ENCODE assay signal across 22 cellular contexts in genomic region chr6:101259446-101259845, GRCh38.
DNase-seq lines count a peak whose midpoint lies in the region; ATAC-seq, FAIRE-seq and TF ChIP-seq lines count a peak whose summit lies in the region.
"Had no signal": no experiment of that assay in that cellular context is flagged by ENCODE, and none has a peak within 500 bp of the region (broad histone marks: within the 10 kb centered on the region; RNA-seq: fewer than 3 reads in every experiment).

No MANE protein-coding gene starts in this region.

- H3K27ac ChIP-seq in mammary epithelial cell (ENCODE audit: insufficient read depth, low read depth, low read length) = no peak overlapping the region
- H3K27ac ChIP-seq: 22Rv1, A549, C4-2B had no signal

- WGBS in mammary epithelial cell (ENCODE audit: low coverage, missing lambda C conversion rate) = 71% methylated on average over 5 of the region's 5 CpGs

- intact Hi-C loops in MCF 10A (cut with micrococcal nuclease) (no loop called here), mammary epithelial cell (cut with micrococcal nuclease) (no loop called here), Caco-2 (cut with micrococcal nuclease; ENCODE audit: unreplicated experiment) (no loop called here)

- H3K4me2 ChIP-seq in mammary epithelial cell (ENCODE audit: insufficient read depth, low read depth, low read length) = no peak overlapping the region
- H3K4me2 ChIP-seq: A549, GM23338 had no signal

- no peak overlapping the region for H3K9ac ChIP-seq in mammary epithelial cell (ENCODE audit: insufficient read depth, low read length)

- H3K4me1 Mint-ChIP-seq in MCF 10A (ENCODE audit: insufficient read depth, unreplicated experiment) (peaks cover 5% of the 10 kb centered on the region), Caco-2 (ENCODE audit: low read depth, unreplicated experiment) (no peaks in the 10 kb centered on the region)
- H3K4me1 Mint-ChIP-seq in activated naive CD4-positive, alpha-beta T cell treated with anti-CD3 and anti-CD28 coated beads, Interleukin-2, amount 10 ng/mL, durations not matched to agents 7 days and 5 days = no peaks in the 10 kb centered on the region
- H3K4me1 Mint-ChIP-seq: GM23338 had no signal

- H3K27me3 Mint-ChIP-seq in MCF 10A (ENCODE audit: insufficient read depth, unreplicated experiment) (no peaks in the 10 kb centered on the region), Caco-2 (ENCODE audit: insufficient read depth, unreplicated experiment) (no peaks in the 10 kb centered on the region)
- no peaks in the 10 kb centered on the region for H3K27me3 Mint-ChIP-seq in activated naive CD4-positive, alpha-beta T cell treated with anti-CD3 and anti-CD28 coated beads, Interleukin-2, amount 10 ng/mL, durations not matched to agents 7 days and 5 days
- H3K27me3 Mint-ChIP-seq: CD4-positive, alpha-beta T cell had no signal

- POLR2A ChIA-PET in MCF 10A (lab: Yijun Ruan, JAX) (no interaction called here), Caco-2 (lab: Charles Lee) (no interaction called here)

- CTCF ChIA-PET in MCF 10A (lab: Yijun Ruan, JAX) (no interaction called here), mammary epithelial cell (lab: Charles Lee; ENCODE audit: low non-redundant PET) (no interaction called here), Caco-2 (lab: Charles Lee) (no interaction called here)
- CTCF ChIA-PET in activated naive CD4-positive, alpha-beta T cell treated with anti-CD3 and anti-CD28 coated beads, Interleukin-2, amount 10 ng/mL, durations not matched to agents 7 days and 5 days (lab: Charles Lee) = no interaction called here

- FAIRE-seq in urothelium cell line (lab: Jason Lieb, UNC) = no peak
- FAIRE-seq: A549, G401.6, GM12892, GM18507, H54 had no signal

- no peaks in the 10 kb centered on the region for H4K20me1 ChIP-seq in mammary epithelial cell (ENCODE audit: insufficient read depth, low read length)

- no peak overlapping the region for H3K4me3 Mint-ChIP-seq in MCF 10A (ENCODE audit: unreplicated experiment)
- H3K4me3 Mint-ChIP-seq in activated naive CD4-positive, alpha-beta T cell treated with anti-CD3 and anti-CD28 coated beads, Interleukin-2, amount 10 ng/mL, durations not matched to agents 7 days and 5 days = no peak overlapping the region
- no peak overlapping the region for H3K4me3 Mint-ChIP-seq in Caco-2 (ENCODE audit: unreplicated experiment)
- H3K4me3 Mint-ChIP-seq: CD4-positive, alpha-beta T cell; GM23338; HFFc6 had no signal

- no peaks in the 10 kb centered on the region for H3K79me2 ChIP-seq in mammary epithelial cell (ENCODE audit: insufficient read depth, low read length)

- H3K4me1 ChIP-seq in mammary epithelial cell (ENCODE audit: insufficient read depth, low read length) (no peaks in the 10 kb centered on the region), Caco-2 (no peaks in the 10 kb centered on the region)
- H3K4me1 ChIP-seq: A549 had no signal

- H3K27ac Mint-ChIP-seq in MCF 10A (ENCODE audit: low read depth, unreplicated experiment) (no peak overlapping the region), Caco-2 (ENCODE audit: unreplicated experiment) (no peak overlapping the region)
- no peak overlapping the region for H3K27ac Mint-ChIP-seq in activated naive CD4-positive, alpha-beta T cell treated with anti-CD3 and anti-CD28 coated beads, Interleukin-2, amount 10 ng/mL, durations not matched to agents 7 days and 5 days
- H3K27ac Mint-ChIP-seq: CD4-positive, alpha-beta T cell; GM23338; HFFc6 had no signal

- BruUV-seq in MCF 10A (replicated peaks; lab: Mats Ljungman, UMichigan) (no TSS peak), mammary epithelial cell (replicated peaks; lab: Mats Ljungman, UMichigan) (no TSS peak), Caco-2 (replicated peaks; lab: Mats Ljungman, UMichigan) (no TSS peak)

- dilution Hi-C loops in mammary epithelial cell (cut with HindIII; ENCODE audit: low sequenced_read_pairs) = no loop called here

- H3K9me3 Mint-ChIP-seq in MCF 10A (ENCODE audit: unreplicated experiment) = peaks cover 20% of the 10 kb centered on the region
- H3K9me3 Mint-ChIP-seq in activated naive CD4-positive, alpha-beta T cell treated with anti-CD3 and anti-CD28 coated beads, Interleukin-2, amount 10 ng/mL, durations not matched to agents 7 days and 5 days = peaks cover 11% of the 10 kb centered on the region
- H3K9me3 Mint-ChIP-seq in Caco-2 (ENCODE audit: unreplicated experiment) = peaks cover 10% of the 10 kb centered on the region

- DNase-seq in MCF 10A (ENCODE audit: unreplicated experiment) = peak; percentile 1
- no peak for DNase-seq in mammary epithelial cell
- peak; percentile 1 for DNase-seq in M059J (ENCODE audit: low read depth)
- DNase-seq in epithelial cell of esophagus (ENCODE audit: low read depth) = peak; percentile 29
- DNase-seq in urothelium cell line (ENCODE audit: low spot score) = peak; percentile 0
- DNase-seq in activated naive CD4-positive, alpha-beta T cell treated with anti-CD3 and anti-CD28 coated beads, Interleukin-2, amount 10 ng/mL, durations not matched to agents 7 days and 5 days = no peak
- DNase-seq in Caco-2 = no peak
- DNase-seq: AML-193; CD4-positive, alpha-beta T cell; DMS153; DMS79; HFFc6 had no signal

- no peak for TF ChIP-seq CTCF in MCF 10A (IDR thresholded peaks at IDR 0.05; ENCODE audit: unreplicated experiment)
- no peak for TF ChIP-seq CTCF in mammary epithelial cell (conservative IDR thresholded peaks at IDR 0.05 in 1 of 2, IDR thresholded peaks at IDR 0.05 in 1 of 2; ENCODE audit: extremely low read depth in 1 of 2, insufficient read depth in 1 of 2, low read depth in 1 of 2, low read length in 2 of 2)
- no peak for TF ChIP-seq CTCF in epithelial cell of esophagus (IDR thresholded peaks at IDR 0.05; ENCODE audit: insufficient read depth, low read depth, low read length, missing control alignments)
- no peak for TF ChIP-seq CTCF in Caco-2 (IDR thresholded peaks at IDR 0.05; ENCODE audit: insufficient read depth in 1 of 2, low read depth in 1 of 2, low read length in 1 of 2, severe bottlenecking in 1 of 2, unreplicated experiment in 1 of 2)

- no peaks in the 10 kb centered on the region for H3K36me3 Mint-ChIP-seq in MCF 10A (ENCODE audit: insufficient read depth, unreplicated experiment)
- no peaks in the 10 kb centered on the region for H3K36me3 Mint-ChIP-seq in activated naive CD4-positive, alpha-beta T cell treated with anti-CD3 and anti-CD28 coated beads, Interleukin-2, amount 10 ng/mL, durations not matched to agents 7 days and 5 days
- H3K36me3 Mint-ChIP-seq in Caco-2 (ENCODE audit: insufficient read depth, unreplicated experiment) = no peaks in the 10 kb centered on the region

- ATAC-seq in GM18520 (IDR thresholded peaks at IDR 0.05; ENCODE audit: unreplicated experiment) = no peak
- ATAC-seq: A549, GM23338, HCT116 had no signal

- H3K4me3 ChIP-seq in mammary epithelial cell (replicated peaks in 1 of 3; ENCODE audit: insufficient read depth in 1 of 3, low read depth in 2 of 3, low read length in 3 of 3) = no peak overlapping the region
- no peak overlapping the region for H3K4me3 ChIP-seq in epithelial cell of esophagus (ENCODE audit: low read length)
- no peak overlapping the region for H3K4me3 ChIP-seq in Caco-2 (ENCODE audit: low read depth, low read length)
- H3K4me3 ChIP-seq: A549, GM23338 had no signal

- no peak overlapping the region for H2AFZ ChIP-seq in mammary epithelial cell (ENCODE audit: low read depth, low read length)
- H2AFZ ChIP-seq: GM23338 had no signal

- H3K36me3 ChIP-seq in mammary epithelial cell (ENCODE audit: insufficient read depth, low read length) (no peaks in the 10 kb centered on the region), Caco-2 (ENCODE audit: control insufficient read depth, insufficient read depth, low read length) (no peaks in the 10 kb centered on the region)

- H3K27me3 ChIP-seq in mammary epithelial cell (ENCODE audit: insufficient read depth, low read length) (no peaks in the 10 kb centered on the region), Caco-2 (replicated peaks; ENCODE audit: control insufficient read depth, insufficient read depth, low read length) (no peaks in the 10 kb centered on the region)

- H3K9me3 ChIP-seq in mammary epithelial cell (replicated peaks; ENCODE audit: insufficient read depth, low read length) = no peaks in the 10 kb centered on the region
- H3K9me3 ChIP-seq in Caco-2 = no peaks in the 10 kb centered on the region
- H3K9me3 ChIP-seq: A549 had no signal

- in situ Hi-C loops in mammary epithelial cell (cut with MboI; ENCODE audit: low sequenced_read_pairs in 2 of 2) = no loop called here

Comparison
In these comparisons a context has a peak if more than half of its experiments do, and no peak if none do; other contexts are left out.
1. DNase-seq: peak in MCF 10A (single experiment), M059J (single experiment), epithelial cell of esophagus (single experiment) and urothelium cell line (single experiment); none in mammary epithelial cell (single experiment), activated naive CD4-positive, alpha-beta T cell treated with anti-CD3 and anti-CD28 coated beads, Interleukin-2, amount 10 ng/mL, durations not matched to agents 7 days and 5 days (single experiment) and Caco-2 (0 of 2).